Comparison of ENCODE assay signal across 11 cellular contexts in genomic region chr13:110006304-110006703, GRCh38.
DNase-seq lines count a peak whose midpoint lies in the region; ATAC-seq, FAIRE-seq and TF ChIP-seq lines count a peak whose summit lies in the region.
"Had no signal": no experiment of that assay in that cellular context is flagged by ENCODE, and none has a peak within 500 bp of the region (broad histone marks: within the 10 kb centered on the region; RNA-seq: fewer than 3 reads in every experiment).

No MANE protein-coding gene starts in this region.

- H4K20me1 ChIP-seq in HCT116 (ENCODE audit: insufficient read depth), result no peaks in the 10 kb centered on the region

- WGBS in psoas muscle, 3 donors, result 52 to 65% (median 58%) methylated on average over 8 of the region's 8 CpGs

- H3K36me3 ChIP-seq in HCT116 (ENCODE audit: control insufficient read depth in 1 of 2, insufficient read depth in 2 of 2, low read length in 2 of 2) (no peaks in the 10 kb centered on the region), bronchial epithelial cell (ENCODE audit: control insufficient read depth, insufficient read depth, low read length) (no peaks in the 10 kb centered on the region), psoas muscle (ENCODE audit: insufficient read depth in 1 of 2, low read depth in 1 of 2) (no peaks in the 10 kb centered on the region)
- H3K36me3 ChIP-seq: ascending aorta had no signal

- H3K4me1 ChIP-seq in HCT116 (ENCODE audit: control insufficient read depth in 1 of 2, insufficient read depth in 2 of 2, low read length in 2 of 2) (peaks cover 8 to 41% of the 10 kb centered on the region in 2 experiments; a peak in 2 of 4 replicates), psoas muscle (no peaks in the 10 kb centered on the region)
- H3K4me1 ChIP-seq: ascending aorta had no signal

- no peaks in the 10 kb centered on the region for H3K79me2 ChIP-seq in HCT116 (ENCODE audit: insufficient read depth, low read length)

- H3K27ac ChIP-seq in HCT116 (ENCODE audit: low read depth, low read length) (no peak overlapping the region), psoas muscle (no peak overlapping the region)
- H3K27ac ChIP-seq: ascending aorta had no signal

- CTCF ChIA-PET in HCT116 (lab: Charles Lee), result no interaction called here

- RAD21 ChIA-PET in HCT116 (lab: Charles Lee; ENCODE audit: low non-redundant PET in 1 of 2, low total read pairs in 2 of 2, uncharacterized antibody in 2 of 2, unreplicated experiment in 2 of 2), result no interaction called here

- H3K4me3 ChIP-seq in HCT116 (replicated peaks in 1 of 2; ENCODE audit: low read depth in 1 of 2, low read length in 2 of 2) (no peak overlapping the region), bronchial epithelial cell (ENCODE audit: low read depth, low read length) (no peak overlapping the region), psoas muscle (no peak overlapping the region)
- H3K4me3 ChIP-seq: ascending aorta, mucosa of descending colon had no signal

- intact Hi-C loops in HCT116 (cut with micrococcal nuclease) (no loop called here), psoas muscle (cut with DNase I) (no loop called here)

- POLR2A ChIA-PET in HCT116 (lab: Charles Lee), result no interaction called here

- no peaks in the 10 kb centered on the region for H3K9me2 ChIP-seq in HCT116 (ENCODE audit: insufficient read depth)

- BruUV-seq in HCT116 (replicated peaks; lab: Mats Ljungman, UMichigan), result no TSS peak

- peak; percentile 89 for FAIRE-seq in bronchial epithelial cell (lab: Jason Lieb, UNC)

- H3K9ac ChIP-seq in HCT116 (ENCODE audit: low read length), result no peak overlapping the region

- TF ChIP-seq CTCF in HCT116 (IDR thresholded peaks at IDR 0.05 in 2 of 3, conservative IDR thresholded peaks at IDR 0.05 in 1 of 3; ENCODE audit: borderline replicate concordance in 1 of 3, insufficient read depth in 1 of 3, low read depth in 2 of 3, low read length in 2 of 3), result no peak
- TF ChIP-seq CTCF in bronchial epithelial cell (IDR thresholded peaks at IDR 0.05; ENCODE audit: insufficient read depth, low read length, severe bottlenecking), result no peak
- TF ChIP-seq CTCF in psoas muscle (IDR thresholded peaks at IDR 0.05), result no peak

- peak; percentile 62 for DNase-seq in HCT116 (ENCODE audit: low read depth, low spot score)
- peak; percentile 4 for DNase-seq in NCI-H2196 treated with DMSO at 0.1 percent for 48 hours (lab: John Stamatoyannopoulos, UW; ENCODE audit: unreplicated experiment)
- DNase-seq in bronchial epithelial cell (ENCODE audit: low read depth), result peak; percentile 86
- peak in 1 of 2 donors; percentile 27 for DNase-seq in psoas muscle
- no peak for DNase-seq in DMS 273 (lab: John Stamatoyannopoulos, UW; ENCODE audit: unreplicated experiment)
- DNase-seq in superior temporal gyrus (ENCODE audit: extremely low spot score), result no peak
- no peak for DNase-seq in stimulated activated CD4-positive, alpha-beta T cell treated with anti-CD3 and anti-CD28 coated beads, Interleukin-1b, Interleukin-23, amount 100 ng/mL, for 48 hours
- DNase-seq: mucosa of descending colon had no signal

- ATAC-seq in HCT116 (peak; percentile 91), psoas muscle (peak; percentile 61 to 94 (median 87)), GM21737 (IDR thresholded peaks at IDR 0.05; ENCODE audit: unreplicated experiment) (no peak)
- ATAC-seq: mucosa of descending colon, Right ventricle myocardium inferior had no signal

- peak overlapping the region; percentile 29 for H2AFZ ChIP-seq in HCT116 (ENCODE audit: low read depth, low read length, poor library complexity, severe bottlenecking)

- no peak for TF ChIP-seq RAD21 in HCT116 (IDR thresholded peaks at IDR 0.05; ENCODE audit: low read depth)

- H3K4me2 ChIP-seq in HCT116 (ENCODE audit: low read length), result peak overlapping the region; percentile 63

- H3K27me3 ChIP-seq in HCT116 (ENCODE audit: insufficient read depth, low read length), result no peaks in the 10 kb centered on the region
- no peaks in the 10 kb centered on the region for H3K27me3 ChIP-seq in bronchial epithelial cell (ENCODE audit: control insufficient read depth, insufficient read depth, low read length)
- no peaks in the 10 kb centered on the region for H3K27me3 ChIP-seq in psoas muscle (ENCODE audit: insufficient read depth in 3 of 3, low read length in 2 of 3)
- H3K27me3 ChIP-seq: ascending aorta had no signal

- H3K9me3 ChIP-seq in HCT116 (ENCODE audit: control insufficient read depth in 1 of 2, insufficient read depth in 1 of 2, low read depth in 1 of 2, low read length in 2 of 2), result no peaks in the 10 kb centered on the region
- no peaks in the 10 kb centered on the region for H3K9me3 ChIP-seq in psoas muscle
- H3K9me3 ChIP-seq: ascending aorta, mucosa of descending colon had no signal

- TF ChIP-seq POLR2A in HCT116 (IDR thresholded peaks at IDR 0.05; ENCODE audit: borderline replicate concordance, extremely low read depth, insufficient read depth, insufficient read length), result no peak

TF ChIP-seq in HCT116, 20 proteins besides CTCF, POLR2A, EP300 and RAD21:
- TF ChIP-seq ZNF274 (IDR thresholded peaks at IDR 0.05; ENCODE audit: low read depth, low read length), result no peak
- peak; percentile 79 for TF ChIP-seq CEBPB (IDR thresholded peaks at IDR 0.05; ENCODE audit: low read depth)
- no peak for TF ChIP-seq REST (IDR thresholded peaks at IDR 0.05; ENCODE audit: low read depth)
- no peak for TF ChIP-seq EZH2 (IDR thresholded peaks at IDR 0.05)
- TF ChIP-seq SRF (IDR thresholded peaks at IDR 0.05; ENCODE audit: low read depth), result no peak
- TF ChIP-seq YY1 (IDR thresholded peaks at IDR 0.05; ENCODE audit: extremely low read depth, insufficient replicate concordance, low read depth, low read length), result no peak
- peak; percentile 83 for TF ChIP-seq FOSL1 (IDR thresholded peaks at IDR 0.05; ENCODE audit: low read depth)
- peak; percentile 82 for TF ChIP-seq SP1 (IDR thresholded peaks at IDR 0.05; ENCODE audit: low read depth)
- no peak for TF ChIP-seq ELF1 (IDR thresholded peaks at IDR 0.05; ENCODE audit: borderline replicate concordance, low read depth)
- no peak for TF ChIP-seq EZH2phosphoT487 (IDR thresholded peaks at IDR 0.05; ENCODE audit: borderline replicate concordance)
- TF ChIP-seq TCF7L2 (IDR thresholded peaks at IDR 0.05; ENCODE audit: borderline replicate concordance, extremely low read depth, insufficient read depth, insufficient read length), result peak; percentile 55
- peak; percentile 56; the same call in 1 of the 2 replicates for TF ChIP-seq SIN3A (IDR thresholded peaks at IDR 0.05; ENCODE audit: low read depth)
- TF ChIP-seq ZBTB33 (IDR thresholded peaks at IDR 0.05; ENCODE audit: extremely low read depth, insufficient replicate concordance, low read length), result no peak
- TF ChIP-seq, protein P1, sequence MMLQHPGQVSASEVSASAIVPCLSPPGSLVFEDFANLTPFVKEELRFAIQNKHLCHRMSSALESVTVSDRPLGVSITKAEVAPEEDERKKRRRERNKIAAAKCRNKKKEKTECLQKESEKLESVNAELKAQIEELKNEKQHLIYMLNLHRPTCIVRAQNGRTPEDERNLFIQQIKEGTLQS (IDR thresholded peaks at IDR 0.05), result no peak
- TF ChIP-seq EGR1 (IDR thresholded peaks at IDR 0.05; ENCODE audit: low read depth), result no peak
- TF ChIP-seq, protein P2, sequence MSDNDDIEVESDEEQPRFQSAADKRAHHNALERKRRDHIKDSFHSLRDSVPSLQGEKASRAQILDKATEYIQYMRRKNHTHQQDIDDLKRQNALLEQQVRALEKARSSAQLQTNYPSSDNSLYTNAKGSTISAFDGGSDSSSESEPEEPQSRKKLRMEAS (IDR thresholded peaks at IDR 0.05), result peak; percentile 78
- TF ChIP-seq POLR2AphosphoS5 (IDR thresholded peaks at IDR 0.05; ENCODE audit: low read depth, low read length), result peak; percentile 54
- peak; percentile 87 for TF ChIP-seq CBX3 (IDR thresholded peaks at IDR 0.05; ENCODE audit: low read depth)
- TF ChIP-seq ZFX (IDR thresholded peaks at IDR 0.05), result no peak
- peak; percentile 82 for TF ChIP-seq JUND (IDR thresholded peaks at IDR 0.05)
TF ChIP-seq in HCT116: peak in this region for 9.

Comparison
In these comparisons a context has a peak if more than half of its experiments do, and no peak if none do; other contexts are left out.
1. DNase-seq: peak in HCT116 (single experiment), NCI-H2196 treated with DMSO at 0.1 percent for 48 hours (single experiment) and bronchial epithelial cell (single experiment); none in DMS 273 (single experiment), superior temporal gyrus (single experiment) and stimulated activated CD4-positive, alpha-beta T cell treated with anti-CD3 and anti-CD28 coated beads, Interleukin-1b, Interleukin-23, amount 100 ng/mL, for 48 hours (single experiment).